ENCODE assay signal across 24 cellular contexts in the genomic region with DNA sequence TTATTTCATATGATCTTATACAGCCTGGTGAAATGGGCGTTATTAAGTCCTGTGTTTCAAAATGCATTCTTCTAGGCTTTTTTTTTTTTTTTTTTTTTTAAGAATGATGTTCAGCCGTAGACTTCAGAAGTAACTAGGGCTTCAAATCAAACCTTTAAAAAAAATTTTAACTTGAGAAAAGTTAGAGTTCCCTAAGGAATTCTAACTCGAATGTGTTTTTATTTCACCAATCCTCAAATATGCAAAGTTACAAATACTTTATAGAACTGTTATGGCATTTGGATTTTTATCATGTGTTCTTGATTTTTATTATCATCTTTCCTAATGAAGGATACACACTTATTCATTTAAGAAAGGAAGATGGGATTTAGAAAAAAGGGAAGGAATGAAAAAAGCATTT.
"Had no signal": no experiment of that assay in that cellular context is flagged by ENCODE, and none has a peak within 500 bp of the region (broad histone marks: within the 10 kb centered on the region; RNA-seq: fewer than 3 reads in every experiment).

No MANE protein-coding gene starts in this region.

- DNase-seq: KBM-7, MV-4-11, NCI-H1092, NCI-H1105 treated with DMSO at 0.1 percent for 48 hours, NCI-H1417 treated with DMSO at 0.1 percent for 48 hours, NCI-H146, NCI-H1694 treated with DMSO at 0.1 percent for 48 hours, NCI-H1930, NCI-H2081, NCI-H2107, NCI-H226, NCI-H446, NCI-H510A, NCI-H524 treated with DMSO at 0.1 percent for 48 hours, NCI-H69, NCI-H774, Right ventricle myocardium superior, RPMI8226, SIG-M5, SK-N-SH, SW 1271, T-cell had no signal

- H3K9ac ChIP-seq: SK-N-SH had no signal

- H3K36me3 ChIP-seq: SJSA1 had no signal

- ATAC-seq: T-cell had no signal

- H3K9me3 ChIP-seq: SJSA1, SK-N-SH had no signal

- H3K27ac ChIP-seq: HL-60, SJSA1 had no signal

- H3K4me3 ChIP-seq: SJSA1 had no signal
